11 cellular contexts compared by ENCODE assay signal in genomic region chr5:150428106-150428876, GRCh38. TPM values are rescaled to one million over a fixed set of nuclear protein-coding genes. Genes with fewer than 3 reads are reported as not detected.
DNase-seq lines count a peak whose midpoint lies in the region; ATAC-seq, FAIRE-seq and TF ChIP-seq lines count a peak whose summit lies in the region.
"Had no signal": no experiment of that assay in that cellular context is flagged by ENCODE, and none has a peak within 500 bp of the region (broad histone marks: within the 10 kb centered on the region; RNA-seq: fewer than 3 reads in every experiment).

No MANE protein-coding gene starts in this region.

- intact Hi-C loops in activated T-helper 2 cell treated with anti-CD3 and anti-CD28 coated beads, Interferon-gamma antibody, Interleukin-2, Interleukin-4, amounts not matched to agents 10 μg/mL and 5 μg/mL and 100 μg/mL, durations not matched to agents 14 hours and 24 hours and 36 hours (cut with micrococcal nuclease): no loop called here

- no peak for FAIRE-seq in RCC 7860 (lab: Jason Lieb, UNC)

- no peak for TF ChIP-seq CTCF in fibroblast of the aortic adventitia (IDR thresholded peaks at IDR 0.05; ENCODE audit: insufficient read depth, low read length)

- H3K4me3 ChIP-seq in fibroblast of the aortic adventitia (ENCODE audit: low read depth, low read length): no peak overlapping the region
- H3K4me3 ChIP-seq: smooth muscle cell, thoracic aorta had no signal

- H3K36me3 Mint-ChIP-seq in activated T-helper 2 cell treated with anti-CD3 and anti-CD28 coated beads, Interferon-gamma antibody, Interleukin-2, Interleukin-4, amounts not matched to agents 10 μg/mL and 5 μg/mL and 100 μg/mL, durations not matched to agents 14 hours and 24 hours and 36 hours (ENCODE audit: low read depth): no peaks in the 10 kb centered on the region

- H3K27me3 Mint-ChIP-seq in activated T-helper 2 cell treated with anti-CD3 and anti-CD28 coated beads, Interferon-gamma antibody, Interleukin-2, Interleukin-4, amounts not matched to agents 10 μg/mL and 5 μg/mL and 100 μg/mL, durations not matched to agents 14 hours and 24 hours and 36 hours (ENCODE audit: low read depth): peaks cover 5% of the 10 kb centered on the region

- H3K9me3 Mint-ChIP-seq in activated T-helper 2 cell treated with anti-CD3 and anti-CD28 coated beads, Interferon-gamma antibody, Interleukin-2, Interleukin-4, amounts not matched to agents 10 μg/mL and 5 μg/mL and 100 μg/mL, durations not matched to agents 14 hours and 24 hours and 36 hours: no peaks in the 10 kb centered on the region

- no peaks in the 10 kb centered on the region for H3K4me1 Mint-ChIP-seq in activated T-helper 2 cell treated with anti-CD3 and anti-CD28 coated beads, Interferon-gamma antibody, Interleukin-2, Interleukin-4, amounts not matched to agents 10 μg/mL and 5 μg/mL and 100 μg/mL, durations not matched to agents 14 hours and 24 hours and 36 hours (ENCODE audit: low read depth)

- no peak overlapping the region for H3K27ac Mint-ChIP-seq in activated T-helper 2 cell treated with anti-CD3 and anti-CD28 coated beads, Interferon-gamma antibody, Interleukin-2, Interleukin-4, amounts not matched to agents 10 μg/mL and 5 μg/mL and 100 μg/mL, durations not matched to agents 14 hours and 24 hours and 36 hours

- ATAC-seq in HG03571 (IDR thresholded peaks at IDR 0.05; ENCODE audit: unreplicated experiment) (no peak), SK-N-SH treated with all-trans-retinoic acid at 6 μM for 48 hours (no peak; the same call in 2 of the 3 replicates)

- no peak overlapping the region for H3K4me3 Mint-ChIP-seq in activated T-helper 2 cell treated with anti-CD3 and anti-CD28 coated beads, Interferon-gamma antibody, Interleukin-2, Interleukin-4, amounts not matched to agents 10 μg/mL and 5 μg/mL and 100 μg/mL, durations not matched to agents 14 hours and 24 hours and 36 hours (ENCODE audit: low read depth)

- peak; percentile 46 for DNase-seq in RCC 7860 (ENCODE audit: low spot score)
- DNase-seq in fibroblast of the aortic adventitia (ENCODE audit: low read depth): peak; percentile 62
- DNase-seq in midbrain (lab: John Stamatoyannopoulos, UW): peak; percentile 59
- DNase-seq in superior temporal gyrus (ENCODE audit: extremely low spot score): peak; percentile 69
- DNase-seq in activated T-helper 2 cell treated with anti-CD3 and anti-CD28 coated beads, Interferon-gamma antibody, Interleukin-2, Interleukin-4, amounts not matched to agents 10 μg/mL and 5 μg/mL and 100 μg/mL, durations not matched to agents 14 hours and 24 hours and 36 hours (ENCODE audit: low spot score): no peak
- DNase-seq in SW 1271 (lab: John Stamatoyannopoulos, UW): no peak
- DNase-seq: activated effector memory CD4-positive, alpha-beta T cell treated with Interleukin-2 at 50 U/mL for 16 hours had no signal

TF ChIP-seq in SK-N-SH treated with all-trans-retinoic acid at 6 μM for 48 hours, 23 proteins besides CTCF, POLR2A, EP300 and RAD21:
- no peak for TF ChIP-seq ZNF8 (CRISPR knock-in tag; IDR thresholded peaks at IDR 0.05)
- TF ChIP-seq TOX (CRISPR knock-in tag; IDR thresholded peaks at IDR 0.05; ENCODE audit: borderline replicate concordance): no peak
- no peak for TF ChIP-seq ZFP3 (CRISPR knock-in tag; IDR thresholded peaks at IDR 0.05)
- TF ChIP-seq POU6F1 (CRISPR knock-in tag; IDR thresholded peaks at IDR 0.05; ENCODE audit: borderline replicate concordance, low read depth): no peak
- TF ChIP-seq CREB5 (CRISPR knock-in tag; IDR thresholded peaks at IDR 0.05; ENCODE audit: low read depth): no peak
- no peak for TF ChIP-seq BACH2 (CRISPR knock-in tag; IDR thresholded peaks at IDR 0.05; ENCODE audit: borderline replicate concordance)
- TF ChIP-seq ZFP30 (CRISPR knock-in tag; IDR thresholded peaks at IDR 0.05): no peak
- TF ChIP-seq GLIS3 (CRISPR knock-in tag; IDR thresholded peaks at IDR 0.05): no peak
- no peak for TF ChIP-seq PPARA (CRISPR knock-in tag; IDR thresholded peaks at IDR 0.05; ENCODE audit: borderline replicate concordance)
- TF ChIP-seq ISL1 (CRISPR knock-in tag; IDR thresholded peaks at IDR 0.05): no peak
- no peak for TF ChIP-seq ZNF565 (CRISPR knock-in tag; conservative IDR thresholded peaks at IDR 0.05; ENCODE audit: low read depth)
- TF ChIP-seq TCF4 (CRISPR knock-in tag; IDR thresholded peaks at IDR 0.05; ENCODE audit: borderline replicate concordance): no peak
- TF ChIP-seq, protein P1, sequence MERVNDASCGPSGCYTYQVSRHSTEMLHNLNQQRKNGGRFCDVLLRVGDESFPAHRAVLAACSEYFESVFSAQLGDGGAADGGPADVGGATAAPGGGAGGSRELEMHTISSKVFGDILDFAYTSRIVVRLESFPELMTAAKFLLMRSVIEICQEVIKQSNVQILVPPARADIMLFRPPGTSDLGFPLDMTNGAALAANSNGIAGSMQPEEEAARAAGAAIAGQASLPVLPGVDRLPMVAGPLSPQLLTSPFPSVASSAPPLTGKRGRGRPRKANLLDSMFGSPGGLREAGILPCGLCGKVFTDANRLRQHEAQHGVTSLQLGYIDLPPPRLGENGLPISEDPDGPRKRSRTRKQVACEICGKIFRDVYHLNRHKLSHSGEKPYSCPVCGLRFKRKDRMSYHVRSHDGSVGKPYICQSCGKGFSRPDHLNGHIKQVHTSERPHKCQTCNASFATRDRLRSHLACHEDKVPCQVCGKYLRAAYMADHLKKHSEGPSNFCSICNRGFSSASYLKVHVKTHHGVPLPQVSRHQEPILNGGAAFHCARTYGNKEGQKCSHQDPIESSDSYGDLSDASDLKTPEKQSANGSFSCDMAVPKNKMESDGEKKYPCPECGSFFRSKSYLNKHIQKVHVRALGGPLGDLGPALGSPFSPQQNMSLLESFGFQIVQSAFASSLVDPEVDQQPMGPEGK (CRISPR knock-in tag; IDR thresholded peaks at IDR 0.05; ENCODE audit: borderline replicate concordance): no peak
- TF ChIP-seq ARNTL (CRISPR knock-in tag; IDR thresholded peaks at IDR 0.05; ENCODE audit: borderline replicate concordance, low read depth): no peak
- TF ChIP-seq SNAI2 (CRISPR knock-in tag; IDR thresholded peaks at IDR 0.05): no peak
- no peak for TF ChIP-seq ZC3H10 (CRISPR knock-in tag; IDR thresholded peaks at IDR 0.05)
- TF ChIP-seq, protein P2, sequence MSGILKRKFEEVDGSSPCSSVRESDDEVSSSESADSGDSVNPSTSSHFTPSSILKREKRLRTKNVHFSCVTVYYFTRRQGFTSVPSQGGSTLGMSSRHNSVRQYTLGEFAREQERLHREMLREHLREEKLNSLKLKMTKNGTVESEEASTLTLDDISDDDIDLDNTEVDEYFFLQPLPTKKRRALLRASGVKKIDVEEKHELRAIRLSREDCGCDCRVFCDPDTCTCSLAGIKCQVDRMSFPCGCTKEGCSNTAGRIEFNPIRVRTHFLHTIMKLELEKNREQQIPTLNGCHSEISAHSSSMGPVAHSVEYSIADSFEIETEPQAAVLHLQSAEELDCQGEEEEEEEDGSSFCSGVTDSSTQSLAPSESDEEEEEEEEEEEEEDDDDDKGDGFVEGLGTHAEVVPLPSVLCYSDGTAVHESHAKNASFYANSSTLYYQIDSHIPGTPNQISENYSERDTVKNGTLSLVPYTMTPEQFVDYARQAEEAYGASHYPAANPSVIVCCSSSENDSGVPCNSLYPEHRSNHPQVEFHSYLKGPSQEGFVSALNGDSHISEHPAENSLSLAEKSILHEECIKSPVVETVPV (CRISPR knock-in tag; IDR thresholded peaks at IDR 0.05): no peak
- no peak for TF ChIP-seq ZNF70 (CRISPR knock-in tag; IDR thresholded peaks at IDR 0.05)
- no peak for TF ChIP-seq OSR1 (CRISPR knock-in tag; IDR thresholded peaks at IDR 0.05)

RNA-seq across cellular contexts. Expression of gene CD74, which starts 15.6 kb away (rescaled TPM):
- 0.41 and 1.1 TPM in 2 replicates for total RNA-seq in fibroblast of the aortic adventitia (ENCODE audit: low replicate concordance)
- 445 and 452 TPM in 2 replicates for total RNA-seq in activated T-helper 2 cell treated with anti-CD3 and anti-CD28 coated beads, Interferon-gamma antibody, Interleukin-2, Interleukin-4, amounts not matched to agents 10 μg/mL and 5 μg/mL and 100 μg/mL, durations not matched to agents 14 hours and 24 hours and 36 hours

RNA-seq across cellular contexts. Expression of gene RPS14, which starts 21.2 kb away (rescaled TPM):
- 3,673 and 3,861 TPM in 2 replicates for total RNA-seq in fibroblast of the aortic adventitia (ENCODE audit: low replicate concordance)
- total RNA-seq in activated T-helper 2 cell treated with anti-CD3 and anti-CD28 coated beads, Interferon-gamma antibody, Interleukin-2, Interleukin-4, amounts not matched to agents 10 μg/mL and 5 μg/mL and 100 μg/mL, durations not matched to agents 14 hours and 24 hours and 36 hours: 2,552 and 2,593 TPM in 2 replicates

Comparison
In these comparisons a context has a peak if more than half of its experiments do, and no peak if none do; other contexts are left out.
1. DNase-seq: peak in RCC 7860 (single experiment), fibroblast of the aortic adventitia (single experiment), midbrain (single experiment) and superior temporal gyrus (single experiment); none in activated T-helper 2 cell treated with anti-CD3 and anti-CD28 coated beads, Interferon-gamma antibody, Interleukin-2, Interleukin-4, amounts not matched to agents 10 μg/mL and 5 μg/mL and 100 μg/mL, durations not matched to agents 14 hours and 24 hours and 36 hours (single experiment) and SW 1271 (0 of 2).
2. RNA of gene CD74, which starts 15.6 kb away (total RNA-seq): 445 to 452 TPM in activated T-helper 2 cell treated with anti-CD3 and anti-CD28 coated beads, Interferon-gamma antibody, Interleukin-2, Interleukin-4, amounts not matched to agents 10 μg/mL and 5 μg/mL and 100 μg/mL, durations not matched to agents 14 hours and 24 hours and 36 hours; 0.41 to 1.1 TPM in fibroblast of the aortic adventitia; every median in the first group is over 100 times any median in the second.